Comparison of ENCODE assay signal across 20 cellular contexts in the genomic region with DNA sequence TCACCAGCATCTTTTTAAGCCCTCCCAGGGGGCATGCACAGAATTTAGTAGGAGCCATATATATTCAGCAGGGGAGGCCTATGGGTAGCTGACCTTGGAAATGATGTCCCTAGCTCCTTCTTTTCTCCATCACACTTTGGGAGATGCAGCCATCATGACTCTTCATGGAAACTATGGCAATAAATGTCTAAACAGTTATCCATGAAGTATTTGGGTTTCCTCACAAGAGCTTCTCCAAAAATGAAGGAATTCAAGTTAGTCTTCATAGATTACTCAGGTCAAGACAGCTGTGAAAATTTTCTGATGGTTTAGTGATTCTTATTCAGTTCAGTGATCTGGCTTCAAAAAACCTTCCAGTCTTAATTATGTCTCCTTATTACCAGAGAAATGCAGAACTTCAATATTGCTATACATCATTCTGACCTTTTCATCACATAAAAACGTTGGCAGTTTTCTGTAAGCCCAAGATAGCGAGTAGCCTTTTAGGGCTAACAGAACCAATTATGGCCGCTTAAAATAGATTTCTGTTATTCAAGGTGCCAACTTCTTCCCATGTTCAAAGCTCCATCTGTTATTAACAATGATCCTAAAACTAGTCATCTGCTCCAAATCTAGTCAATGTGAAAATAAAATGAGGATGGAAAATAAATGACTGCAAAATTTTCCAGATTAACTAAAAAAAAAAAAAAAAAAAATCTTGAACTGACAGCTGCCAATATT. TPM values are rescaled to one million over a fixed set of nuclear protein-coding genes. Genes with fewer than 3 reads are reported as not detected.
"Had no signal": no experiment of that assay in that cellular context is flagged by ENCODE, and none has a peak within 500 bp of the region (broad histone marks: within the 10 kb centered on the region; RNA-seq: fewer than 3 reads in every experiment).

No MANE protein-coding gene starts in this region.

- H3K4me3 ChIP-seq: adrenal gland, esophagus muscularis mucosa, mucosa of descending colon, neural progenitor cell, prostate gland, right atrium auricular region, stomach had no signal

- H3K9ac ChIP-seq: neural progenitor cell had no signal

- H3K36me3 Mint-ChIP-seq: type B pancreatic cell, WTC11 had no signal

- DNase-seq: activated CD4-positive, alpha-beta T cell treated with anti-CD3 and anti-CD28 coated beads for 48 hours; activated CD8-positive, alpha-beta memory T cell treated with anti-CD3 and anti-CD28 coated beads, Interleukin-2, amount 50 U/mL, for 4 hours; activated effector memory CD4-positive, alpha-beta T cell treated with Interleukin-2 at 50 U/mL for 16 hours; activated naive CD4-positive, alpha-beta T cell treated with anti-CD3 and anti-CD28 coated beads, Interleukin-2, amount 50 U/mL, for 16 hours; activated T-cell treated with anti-CD3 and anti-CD28 coated beads, Interleukin-2, amount 50 U/mL, for 4 hours; adrenal gland; effector CD8-positive, alpha-beta T cell; mesenchymal stem cell; mucosa of descending colon; naive thymus-derived CD4-positive, alpha-beta T cell; stomach had no signal

- H3K4me2 ChIP-seq: neural progenitor cell had no signal

- H3K27me3 ChIP-seq: adrenal gland, esophagus muscularis mucosa, neural progenitor cell, right atrium auricular region, stomach had no signal

- ATAC-seq: activated T-cell treated with anti-CD3 and anti-CD28 coated beads, Interleukin-2, amount 50 U/mL, for 4 hours; mucosa of descending colon; naive thymus-derived CD4-positive, alpha-beta T cell; WTC11 had no signal

- H3K27ac ChIP-seq: adrenal gland, esophagus muscularis mucosa, neural progenitor cell, prostate gland, right atrium auricular region, stomach had no signal

- H3K4me1 ChIP-seq: prostate gland, right atrium auricular region, stomach had no signal

- H3K9me3 Mint-ChIP-seq: activated T-cell treated with anti-CD3 and anti-CD28 coated beads, Interleukin-2, amount 50 U/mL, for 4 hours; dendritic cell treated with granulocyte-macrophage colony-stimulating factor and Interleukin-4, amounts not matched to agents 40 ng/mL and 50 ng/mL, for 4 days; neural progenitor cell; T-helper 1 cell treated with Interleukin-12 subunit alpha and Interleukin-12 subunit beta and Interleukin-4 antibody, amounts not matched to agents 30 μg/mL and 1 μg/mL, for 36 hours; type B pancreatic cell; WTC11 had no signal

- H2AFZ ChIP-seq: neural progenitor cell had no signal

- H3K36me3 ChIP-seq: adrenal gland, esophagus muscularis mucosa, neural progenitor cell, prostate gland, right atrium auricular region, stomach had no signal

- H3K27me3 Mint-ChIP-seq: dendritic cell treated with granulocyte-macrophage colony-stimulating factor and Interleukin-4, amounts not matched to agents 40 ng/mL and 50 ng/mL, for 4 days; naive thymus-derived CD4-positive, alpha-beta T cell; type B pancreatic cell had no signal

- H3K4me1 Mint-ChIP-seq: WTC11 had no signal

- H3K27ac Mint-ChIP-seq: dendritic cell treated with granulocyte-macrophage colony-stimulating factor and Interleukin-4, amounts not matched to agents 40 ng/mL and 50 ng/mL, for 4 days; neural progenitor cell; type B pancreatic cell; WTC11 had no signal

- H3K4me3 Mint-ChIP-seq: activated T-cell treated with anti-CD3 and anti-CD28 coated beads, Interleukin-2, amount 50 U/mL, for 4 hours; dendritic cell treated with granulocyte-macrophage colony-stimulating factor and Interleukin-4, amounts not matched to agents 40 ng/mL and 50 ng/mL, for 4 days; neural progenitor cell; T-helper 1 cell treated with Interleukin-12 subunit alpha and Interleukin-12 subunit beta and Interleukin-4 antibody, amounts not matched to agents 30 μg/mL and 1 μg/mL, for 36 hours; type B pancreatic cell; WTC11 had no signal

- H3K9me3 ChIP-seq: adrenal gland, esophagus muscularis mucosa, mucosa of descending colon, prostate gland, right atrium auricular region, stomach had no signal

RNA-seq across cellular contexts. Expression of a gene that starts 52.5 kb away (rescaled TPM):
- total RNA-seq: osteocyte, right atrium auricular region had no signal
